ENCODE assay signal across 8 cellular contexts in genomic region chr16:66954097-66954659, GRCh38. TPM values are rescaled to one million over a fixed set of nuclear protein-coding genes. Genes with fewer than 3 reads are reported as not detected.
A peak's percentile ranks its signal among the peaks of the same experiment; 100 is the strongest.
DNase-seq lines count a peak whose midpoint lies in the region; ATAC-seq, FAIRE-seq and TF ChIP-seq lines count a peak whose summit lies in the region.

No MANE protein-coding gene starts in this region.

- H3K4me3 ChIP-seq in retinal pigment epithelial cell (ENCODE audit: low read length), result no peak overlapping the region

- H3K36me3 Mint-ChIP-seq in T-helper 17 cell (ENCODE audit: low read depth), result no peaks in the 10 kb centered on the region

- TF ChIP-seq CTCF in 22Rv1 (IDR thresholded peaks at IDR 0.05), result peak; percentile 85
- TF ChIP-seq CTCF in retinal pigment epithelial cell (conservative IDR thresholded peaks at IDR 0.05; ENCODE audit: low read depth, low read length), result peak; percentile 88

- TF ChIP-seq POLR2A in GM12892 (IDR thresholded peaks at IDR 0.05; ENCODE audit: low read depth, low read length), result no peak

- H3K27ac ChIP-seq in 22Rv1, result peak overlapping the region; percentile 22; the same call in 1 of the 2 replicates

- intact Hi-C loops in left ventricle myocardium superior (cut with micrococcal nuclease), result no loop called here

- H3K4me1 Mint-ChIP-seq in T-helper 17 cell, result peaks cover 19% of the 10 kb centered on the region

- peaks cover 4% of the 10 kb centered on the region for H3K9me3 ChIP-seq in T-helper 17 cell (ENCODE audit: control insufficient read depth, low read length, poor library complexity, severe bottlenecking)

- no peak overlapping the region for H3K4me3 Mint-ChIP-seq in T-helper 17 cell

- ATAC-seq in T-helper 17 cell (peak; percentile 88), left ventricle myocardium superior (peak; percentile 76), GM18498 (IDR thresholded peaks at IDR 0.05; ENCODE audit: unreplicated experiment) (no peak)

- H3K27ac Mint-ChIP-seq in T-helper 17 cell, result no peak overlapping the region

- peak; percentile 86 for FAIRE-seq in GM12892 (lab: Jason Lieb, UNC)

- peaks cover 35% of the 10 kb centered on the region for H3K27me3 Mint-ChIP-seq in T-helper 17 cell

- DNase-seq in GM12892 (ENCODE audit: insufficient read length) (no peak), NCI-H1436 treated with DMSO at 0.1 percent for 48 hours (lab: John Stamatoyannopoulos, UW) (peak; percentile 22), T-helper 17 cell (peak; percentile 36 to 67 (median 51)), amniotic epithelial cell (ENCODE audit: low read depth) (peak; percentile 73), left ventricle myocardium superior (peak; percentile 73), retinal pigment epithelial cell (ENCODE audit: low read depth) (no peak)

RNA-seq across cellular contexts. Expression of gene CES3, which starts 6.9 kb away (rescaled TPM):
- polyA plus RNA-seq in GM12892 (2012; ENCODE audit: missing spikeins), result 0.87 TPM
- total RNA-seq in T-helper 17 cell (1 to 10 TPM in 1 of 2 donors, under 1 TPM in 1; 0.63 to 1.3 TPM), left ventricle myocardium superior (1.6 TPM)

RNA-seq across cellular contexts. Expression of gene CES2, which starts 18.9 kb away (rescaled TPM):
- 8.7 TPM for polyA plus RNA-seq in GM12892 (2012; ENCODE audit: missing spikeins)
- 10 to 100 TPM; 33.1 to 36.8 TPM for total RNA-seq in T-helper 17 cell
- total RNA-seq in left ventricle myocardium superior, result 103 TPM

RNA-seq across cellular contexts. Expression of gene CIAO2B, which starts 20.0 kb away (rescaled TPM):
- polyA plus RNA-seq in GM12892 (2012; ENCODE audit: missing spikeins), result 116 TPM
- total RNA-seq in T-helper 17 cell (10 to 100 TPM; 50.3 to 51.0 TPM), left ventricle myocardium superior (114 TPM)

RNA-seq across cellular contexts. Expression of gene RRAD, which starts 28.8 kb away (rescaled TPM):
- polyA plus RNA-seq in GM12892 (2012; ENCODE audit: missing spikeins), result 0.66 TPM
- total RNA-seq in T-helper 17 cell, result under 1 TPM; 0.52 to 0.67 TPM
- 86.7 TPM for total RNA-seq in left ventricle myocardium superior

RNA-seq across cellular contexts. Expression of gene CES4A, which starts 34.2 kb away (rescaled TPM):
- 2.4 TPM for polyA plus RNA-seq in GM12892 (2012; ENCODE audit: missing spikeins)
- total RNA-seq in T-helper 17 cell (10 to 100 TPM; 17.8 to 20.0 TPM), left ventricle myocardium superior (6.7 TPM)

Comparison
In these comparisons a context has a peak if more than half of its experiments do, and no peak if none do; other contexts are left out.
1. DNase-seq: peak in NCI-H1436 treated with DMSO at 0.1 percent for 48 hours (single experiment), T-helper 17 cell (3 of 3), amniotic epithelial cell (single experiment) and left ventricle myocardium superior (single experiment); none in GM12892 (single experiment) and retinal pigment epithelial cell (single experiment).